ENCODE assay signal across 10 cellular contexts in the genomic region with DNA sequence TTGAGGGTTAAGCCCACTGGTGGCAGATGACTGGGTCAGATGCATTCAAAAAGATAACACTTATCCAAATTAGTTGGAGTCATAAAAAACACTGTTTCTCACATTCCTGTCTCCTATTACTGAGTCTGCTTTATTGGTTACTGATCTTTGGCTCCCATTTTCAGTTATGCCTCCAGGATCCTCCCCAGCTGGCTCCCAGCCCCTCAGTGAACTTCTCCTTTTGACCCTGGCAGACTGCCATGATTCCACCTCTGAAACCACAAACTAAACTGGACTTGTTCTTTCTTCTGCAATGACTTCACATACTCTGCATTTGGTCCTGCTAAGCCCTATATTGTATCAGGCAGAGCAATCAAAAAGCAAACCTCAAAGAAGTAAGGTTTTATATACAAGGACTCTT.
DNase-seq lines count a peak whose midpoint lies in the region; ATAC-seq, FAIRE-seq and TF ChIP-seq lines count a peak whose summit lies in the region.
"Had no signal": no experiment of that assay in that cellular context is flagged by ENCODE, and none has a peak within 500 bp of the region (broad histone marks: within the 10 kb centered on the region; RNA-seq: fewer than 3 reads in every experiment).

No MANE protein-coding gene starts in this region.

- intact Hi-C loops in left colon (cut with DNase I, micrococcal nuclease) = no loop called here

- no peak for FAIRE-seq in astrocyte (lab: Jason Lieb, UNC)
- no peak for FAIRE-seq in urothelium cell line (lab: Jason Lieb, UNC)

- no peaks in the 10 kb centered on the region for H3K36me3 Mint-ChIP-seq in astrocyte (ENCODE audit: low read depth, unreplicated experiment)

- H3K27ac Mint-ChIP-seq in astrocyte (ENCODE audit: unreplicated experiment) = peak overlapping the region; percentile 6

- H3K27me3 Mint-ChIP-seq in astrocyte (ENCODE audit: low read depth, unreplicated experiment) = no peaks in the 10 kb centered on the region

- no peaks in the 10 kb centered on the region for H3K36me3 ChIP-seq in astrocyte (ENCODE audit: insufficient read depth, low read length)
- H3K36me3 ChIP-seq: neutrophil had no signal

- H3K4me1 ChIP-seq in astrocyte (ENCODE audit: insufficient read depth, low read length) = peaks cover 6% of the 10 kb centered on the region

- no peak overlapping the region for H3K4me3 Mint-ChIP-seq in astrocyte (ENCODE audit: unreplicated experiment)

- peaks cover 26% of the 10 kb centered on the region for H3K4me1 Mint-ChIP-seq in astrocyte (ENCODE audit: low read depth, unreplicated experiment)

- peak overlapping the region; percentile 41 for H3K4me2 ChIP-seq in astrocyte (ENCODE audit: low read length)

- no peak overlapping the region for H3K9ac ChIP-seq in astrocyte (ENCODE audit: low read length)

- TF ChIP-seq CTCF in astrocyte (IDR thresholded peaks at IDR 0.05; ENCODE audit: insufficient read depth, low read depth, low read length) = no peak

- H4K20me1 ChIP-seq in astrocyte (ENCODE audit: insufficient read depth, low read length) = no peaks in the 10 kb centered on the region

- no peak overlapping the region for H3K4me3 ChIP-seq in astrocyte (ENCODE audit: insufficient read depth, low read depth, low read length)
- H3K4me3 ChIP-seq: SK-N-MC had no signal

- no peak overlapping the region for H2AFZ ChIP-seq in astrocyte (ENCODE audit: low read depth, low read length)

- H3K9me3 Mint-ChIP-seq in astrocyte (ENCODE audit: unreplicated experiment) = no peaks in the 10 kb centered on the region

- H3K9me3 ChIP-seq in astrocyte (ENCODE audit: insufficient read depth, low read depth, low read length) = no peaks in the 10 kb centered on the region
- H3K9me3 ChIP-seq: neutrophil had no signal

- no peak overlapping the region for H3K27ac ChIP-seq in astrocyte (ENCODE audit: low read depth, low read length)
- H3K27ac ChIP-seq: neutrophil, SK-N-MC had no signal

- DNase-seq in SIG-M5 treated with dmso at 0.1 percent for 504 hours (lab: John Stamatoyannopoulos, UW; ENCODE audit: unreplicated experiment) = peak; percentile 28
- DNase-seq in SIG-M5 (lab: John Stamatoyannopoulos, UW) = no peak
- DNase-seq in astrocyte (ENCODE audit: low read depth) = peak; percentile 75
- DNase-seq in left colon = peak; percentile 38 to 46
- peak; percentile 6 for DNase-seq in urothelium cell line (ENCODE audit: low spot score)
- DNase-seq in NCI-H2196 treated with DMSO at 0.1 percent for 48 hours (lab: John Stamatoyannopoulos, UW; ENCODE audit: unreplicated experiment) = no peak
- DNase-seq in HUDEP-2 (lab: John Stamatoyannopoulos, UW; ENCODE audit: unreplicated experiment in 76 of 76) = no peak
- DNase-seq in RKO (ENCODE audit: low spot score) = no peak

- H3K27me3 ChIP-seq in astrocyte (ENCODE audit: insufficient read depth, low read length) = no peaks in the 10 kb centered on the region
- H3K27me3 ChIP-seq: neutrophil had no signal

- peak; percentile 71 for ATAC-seq in left colon

- no peaks in the 10 kb centered on the region for H3K79me2 ChIP-seq in astrocyte (ENCODE audit: insufficient read depth, low read length)

Comparison
In these comparisons a context has a peak if more than half of its experiments do, and no peak if none do; other contexts are left out.
1. DNase-seq: peak in SIG-M5 treated with dmso at 0.1 percent for 504 hours (single experiment), astrocyte (single experiment), left colon (2 of 2) and urothelium cell line (single experiment); none in SIG-M5 (single experiment), NCI-H2196 treated with DMSO at 0.1 percent for 48 hours (single experiment), HUDEP-2 (0 of 76) and RKO (single experiment).